Comparison of ENCODE assay signal across 1 cellular context in the genomic region with DNA sequence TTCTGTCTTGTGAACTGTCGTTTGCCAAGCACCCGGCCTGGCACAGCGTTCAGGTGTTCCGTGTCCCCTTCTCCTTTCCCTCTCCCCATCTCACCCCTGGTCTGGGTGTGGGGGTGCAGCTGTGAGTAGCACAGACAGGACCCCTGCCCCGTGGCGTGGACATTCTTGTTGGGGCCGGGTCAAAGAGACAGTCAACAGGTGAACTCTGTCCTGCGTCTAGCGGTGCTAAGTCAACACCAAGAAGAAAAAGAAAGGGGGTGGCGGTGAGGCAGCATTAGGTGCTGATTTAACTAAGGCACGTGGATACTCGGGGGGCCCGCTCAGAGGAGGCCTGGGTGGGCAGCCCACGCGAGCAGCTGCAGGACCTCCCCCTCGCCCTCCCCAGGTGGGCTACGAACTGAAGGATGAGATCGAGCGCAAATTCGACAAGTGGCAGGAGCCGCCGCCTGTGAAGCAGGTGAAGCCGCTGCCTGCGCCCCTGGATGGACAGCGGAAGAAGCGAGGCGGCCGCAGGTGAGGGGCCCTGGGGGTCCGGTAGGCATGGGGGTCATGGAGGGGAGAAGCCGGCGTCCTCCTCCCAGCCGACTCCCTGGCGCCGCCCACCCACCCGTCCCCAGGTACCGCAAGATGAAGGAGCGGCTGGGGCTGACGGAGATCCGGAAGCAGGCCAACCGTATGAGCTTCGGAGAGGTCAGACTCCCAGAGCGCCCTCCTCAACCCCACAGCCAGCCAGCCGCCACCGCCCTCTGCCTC.
TF ChIP-seq lines count a peak whose summit lies in the region.

No MANE protein-coding gene starts in this region.

TF ChIP-seq in GM12878, 131 proteins besides CTCF, POLR2A, EP300 and RAD21:
- TF ChIP-seq, protein P1, sequence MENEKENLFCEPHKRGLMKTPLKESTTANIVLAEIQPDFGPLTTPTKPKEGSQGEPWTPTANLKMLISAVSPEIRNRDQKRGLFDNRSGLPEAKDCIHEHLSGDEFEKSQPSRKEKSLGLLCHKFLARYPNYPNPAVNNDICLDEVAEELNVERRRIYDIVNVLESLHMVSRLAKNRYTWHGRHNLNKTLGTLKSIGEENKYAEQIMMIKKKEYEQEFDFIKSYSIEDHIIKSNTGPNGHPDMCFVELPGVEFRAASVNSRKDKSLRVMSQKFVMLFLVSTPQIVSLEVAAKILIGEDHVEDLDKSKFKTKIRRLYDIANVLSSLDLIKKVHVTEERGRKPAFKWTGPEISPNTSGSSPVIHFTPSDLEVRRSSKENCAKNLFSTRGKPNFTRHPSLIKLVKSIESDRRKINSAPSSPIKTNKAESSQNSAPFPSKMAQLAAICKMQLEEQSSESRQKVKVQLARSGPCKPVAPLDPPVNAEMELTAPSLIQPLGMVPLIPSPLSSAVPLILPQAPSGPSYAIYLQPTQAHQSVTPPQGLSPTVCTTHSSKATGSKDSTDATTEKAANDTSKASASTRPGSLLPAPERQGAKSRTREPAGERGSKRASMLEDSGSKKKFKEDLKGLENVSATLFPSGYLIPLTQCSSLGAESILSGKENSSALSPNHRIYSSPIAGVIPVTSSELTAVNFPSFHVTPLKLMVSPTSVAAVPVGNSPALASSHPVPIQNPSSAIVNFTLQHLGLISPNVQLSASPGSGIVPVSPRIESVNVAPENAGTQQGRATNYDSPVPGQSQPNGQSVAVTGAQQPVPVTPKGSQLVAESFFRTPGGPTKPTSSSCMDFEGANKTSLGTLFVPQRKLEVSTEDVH (IDR thresholded peaks at IDR 0.05; ENCODE audit: low read depth, partially characterized antibody), result no peak
- TF ChIP-seq TARDBP (IDR thresholded peaks at IDR 0.05; ENCODE audit: borderline replicate concordance) (no peak), HDAC2 (IDR thresholded peaks at IDR 0.05) (no peak), NFIC (IDR thresholded peaks at IDR 0.05; ENCODE audit: low read depth, low read length) (no peak), ZSCAN29 (IDR thresholded peaks at IDR 0.05) (no peak), DPF2 (IDR thresholded peaks at IDR 0.05) (no peak), SIN3A (IDR thresholded peaks at IDR 0.05; ENCODE audit: low read depth, low read length) (no peak), WRNIP1 (IDR thresholded peaks at IDR 0.05; ENCODE audit: borderline replicate concordance, low read depth, low read length) (no peak), CBX5 (IDR thresholded peaks at IDR 0.05; ENCODE audit: low read depth) (no peak), SMC3 (IDR thresholded peaks at IDR 0.05; ENCODE audit: borderline replicate concordance, low read length) (no peak), JUNB (IDR thresholded peaks at IDR 0.05) (no peak), RFX5 (IDR thresholded peaks at IDR 0.05; ENCODE audit: low read depth, low read length) (no peak), CHD4 (IDR thresholded peaks at IDR 0.05) (no peak), SUPT20H (IDR thresholded peaks at IDR 0.05; ENCODE audit: borderline replicate concordance, control insufficient read depth, low read depth, low read length) (no peak), POLR2AphosphoS2 (IDR thresholded peaks at IDR 0.05; ENCODE audit: low read depth, low read length) (no peak), CBX3 (IDR thresholded peaks at IDR 0.05; ENCODE audit: borderline replicate concordance, low read depth) (no peak)
- TF ChIP-seq, protein P2, sequence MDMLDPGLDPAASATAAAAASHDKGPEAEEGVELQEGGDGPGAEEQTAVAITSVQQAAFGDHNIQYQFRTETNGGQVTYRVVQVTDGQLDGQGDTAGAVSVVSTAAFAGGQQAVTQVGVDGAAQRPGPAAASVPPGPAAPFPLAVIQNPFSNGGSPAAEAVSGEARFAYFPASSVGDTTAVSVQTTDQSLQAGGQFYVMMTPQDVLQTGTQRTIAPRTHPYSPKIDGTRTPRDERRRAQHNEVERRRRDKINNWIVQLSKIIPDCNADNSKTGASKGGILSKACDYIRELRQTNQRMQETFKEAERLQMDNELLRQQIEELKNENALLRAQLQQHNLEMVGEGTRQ (IDR thresholded peaks at IDR 0.05; ENCODE audit: borderline replicate concordance, low read depth, low read length), result no peak
- TF ChIP-seq, protein P3, sequence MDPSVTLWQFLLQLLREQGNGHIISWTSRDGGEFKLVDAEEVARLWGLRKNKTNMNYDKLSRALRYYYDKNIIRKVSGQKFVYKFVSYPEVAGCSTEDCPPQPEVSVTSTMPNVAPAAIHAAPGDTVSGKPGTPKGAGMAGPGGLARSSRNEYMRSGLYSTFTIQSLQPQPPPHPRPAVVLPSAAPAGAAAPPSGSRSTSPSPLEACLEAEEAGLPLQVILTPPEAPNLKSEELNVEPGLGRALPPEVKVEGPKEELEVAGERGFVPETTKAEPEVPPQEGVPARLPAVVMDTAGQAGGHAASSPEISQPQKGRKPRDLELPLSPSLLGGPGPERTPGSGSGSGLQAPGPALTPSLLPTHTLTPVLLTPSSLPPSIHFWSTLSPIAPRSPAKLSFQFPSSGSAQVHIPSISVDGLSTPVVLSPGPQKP (IDR thresholded peaks at IDR 0.05; ENCODE audit: low read depth, low read length), result no peak
- TF ChIP-seq, protein P4, sequence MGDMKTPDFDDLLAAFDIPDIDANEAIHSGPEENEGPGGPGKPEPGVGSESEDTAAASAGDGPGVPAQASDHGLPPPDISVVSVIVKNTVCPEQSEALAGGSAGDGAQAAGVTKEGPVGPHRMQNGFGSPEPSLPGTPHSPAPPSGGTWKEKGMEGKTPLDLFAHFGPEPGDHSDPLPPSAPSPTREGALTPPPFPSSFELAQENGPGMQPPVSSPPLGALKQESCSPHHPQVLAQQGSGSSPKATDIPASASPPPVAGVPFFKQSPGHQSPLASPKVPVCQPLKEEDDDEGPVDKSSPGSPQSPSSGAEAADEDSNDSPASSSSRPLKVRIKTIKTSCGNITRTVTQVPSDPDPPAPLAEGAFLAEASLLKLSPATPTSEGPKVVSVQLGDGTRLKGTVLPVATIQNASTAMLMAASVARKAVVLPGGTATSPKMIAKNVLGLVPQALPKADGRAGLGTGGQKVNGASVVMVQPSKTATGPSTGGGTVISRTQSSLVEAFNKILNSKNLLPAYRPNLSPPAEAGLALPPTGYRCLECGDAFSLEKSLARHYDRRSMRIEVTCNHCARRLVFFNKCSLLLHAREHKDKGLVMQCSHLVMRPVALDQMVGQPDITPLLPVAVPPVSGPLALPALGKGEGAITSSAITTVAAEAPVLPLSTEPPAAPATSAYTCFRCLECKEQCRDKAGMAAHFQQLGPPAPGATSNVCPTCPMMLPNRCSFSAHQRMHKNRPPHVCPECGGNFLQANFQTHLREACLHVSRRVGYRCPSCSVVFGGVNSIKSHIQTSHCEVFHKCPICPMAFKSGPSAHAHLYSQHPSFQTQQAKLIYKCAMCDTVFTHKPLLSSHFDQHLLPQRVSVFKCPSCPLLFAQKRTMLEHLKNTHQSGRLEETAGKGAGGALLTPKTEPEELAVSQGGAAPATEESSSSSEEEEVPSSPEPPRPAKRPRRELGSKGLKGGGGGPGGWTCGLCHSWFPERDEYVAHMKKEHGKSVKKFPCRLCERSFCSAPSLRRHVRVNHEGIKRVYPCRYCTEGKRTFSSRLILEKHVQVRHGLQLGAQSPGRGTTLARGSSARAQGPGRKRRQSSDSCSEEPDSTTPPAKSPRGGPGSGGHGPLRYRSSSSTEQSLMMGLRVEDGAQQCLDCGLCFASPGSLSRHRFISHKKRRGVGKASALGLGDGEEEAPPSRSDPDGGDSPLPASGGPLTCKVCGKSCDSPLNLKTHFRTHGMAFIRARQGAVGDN (IDR thresholded peaks at IDR 0.05), result no peak
